Comparison of ENCODE assay signal across 3 cellular contexts in genomic region chr7:83861876-83862275, GRCh38.
"Had no signal": no experiment of that assay in that cellular context is flagged by ENCODE, and none has a peak within 500 bp of the region (broad histone marks: within the 10 kb centered on the region; RNA-seq: fewer than 3 reads in every experiment).

No MANE protein-coding gene starts in this region.

- H3K4me3 ChIP-seq: GM12878 had no signal

- DNase-seq: GDM1, GF-D8 had no signal
